ENCODE assay signal across 8 cellular contexts in the genomic region with DNA sequence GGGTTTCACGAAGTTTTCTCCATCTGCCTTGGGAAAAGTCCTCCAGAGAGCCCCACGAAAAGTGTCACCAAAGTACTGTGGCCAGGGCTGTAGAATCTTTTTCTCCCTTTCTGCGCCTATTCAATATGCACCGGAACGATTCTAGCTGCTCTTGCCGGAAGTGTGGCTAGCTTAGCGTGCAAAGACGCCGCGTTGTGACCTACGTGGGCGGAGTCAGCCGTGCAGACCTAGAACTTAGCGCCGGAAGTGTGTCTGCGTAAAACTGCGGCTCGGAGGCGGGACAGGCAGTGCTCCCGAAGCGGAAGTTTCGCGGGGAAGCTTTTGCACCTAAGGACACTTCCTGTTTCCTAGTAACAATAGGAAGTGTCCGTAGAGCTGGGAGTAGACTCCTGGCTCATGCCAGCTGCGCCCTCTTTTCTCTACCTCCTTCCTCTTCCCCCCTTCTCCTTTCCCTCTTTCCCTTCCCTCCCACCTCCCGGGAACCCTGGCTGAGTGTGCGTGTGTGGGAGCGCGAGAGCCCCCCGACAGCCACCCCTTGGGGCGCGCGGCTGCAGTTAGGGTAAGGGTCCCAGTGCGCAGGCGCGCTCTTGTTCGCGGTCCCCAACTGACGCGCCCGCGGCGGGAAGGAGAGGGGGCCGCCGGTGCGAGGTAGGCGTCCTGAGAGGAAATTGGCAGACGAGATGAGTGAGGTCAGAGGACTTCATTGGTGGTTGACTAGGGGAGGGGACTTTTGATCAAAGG. TPM values are rescaled to one million over a fixed set of nuclear protein-coding genes. Genes with fewer than 3 reads are reported as not detected.
DNase-seq lines count a peak whose midpoint lies in the region; ATAC-seq lines count a peak whose summit lies in the region.

ZNF646 (plus strand) TSS at position 350 of the 741 bp plus-strand sequence. CDS start 1,903 bp downstream, outside the sequence.
ZNF668 (minus strand) TSS at position 168 of the 741 bp plus-strand sequence. CDS start 9,781 bp downstream, outside the sequence.

- peak; percentile 28 for ATAC-seq in GM19468 (IDR thresholded peaks at IDR 0.05; ENCODE audit: extremely low read depth, unreplicated experiment)

- DNase-seq in CMK (ENCODE audit: low read depth) (peak; percentile 99), HS-5 (ENCODE audit: low read depth) (peak; percentile 97), lung microvascular endothelial cell (ENCODE audit: low read depth in 2 of 2) (peak; percentile 100)
- DNase-seq in NK-92 treated with Interleukin-12 subunit alpha and Interleukin-12 subunit beta, amount 100 ng/mL, for 24 hours (lab: John Stamatoyannopoulos, UW), result peak; percentile 98
- DNase-seq in activated CD8-positive, alpha-beta memory T cell treated with anti-CD3 and anti-CD28 coated beads for 24 hours, result peak; percentile 95
- DNase-seq in effector CD8-positive, alpha-beta T cell (lab: John Stamatoyannopoulos, UW), result peak; percentile 93
- peak; percentile 97 to 99 (median 97) for DNase-seq in stimulated activated CD4-positive, alpha-beta T cell treated with anti-CD3 and anti-CD28 coated beads, TNF-alpha, amount 100 ng/mL, for 48 hours (ENCODE audit: low read depth in 3 of 3)

RNA-seq across cellular contexts. Expression of gene ZNF646, which starts in this region (rescaled TPM):
- total RNA-seq in lung microvascular endothelial cell, result 7.0 and 12.7 TPM in 2 replicates

RNA-seq across cellular contexts. Expression of gene ZNF668, which starts in this region (rescaled TPM):
- total RNA-seq in lung microvascular endothelial cell, result 5.0 and 6.0 TPM in 2 replicates

Comparison
In these comparisons a context has a peak if more than half of its experiments do, and no peak if none do; other contexts are left out.
1. Peak in every context shown above with its lines: DNase-seq and ATAC-seq.